In genomic region chr9:37433754-37434435, GRCh38 we compare ENCODE assay signal across 12 cellular contexts. TPM values are rescaled to one million over a fixed set of nuclear protein-coding genes. Genes with fewer than 3 reads are reported as not detected.
A peak's percentile ranks its signal among the peaks of the same experiment; 100 is the strongest.
DNase-seq lines count a peak whose midpoint lies in the region; ATAC-seq and TF ChIP-seq lines count a peak whose summit lies in the region.
"Had no signal": no experiment of that assay in that cellular context is flagged by ENCODE, and none has a peak within 500 bp of the region (broad histone marks: within the 10 kb centered on the region; RNA-seq: fewer than 3 reads in every experiment).

No MANE protein-coding gene starts in this region.

- intact Hi-C loops in CD4-positive, alpha-beta T cell (cut with DNase I, micrococcal nuclease) = no loop called here

- peak overlapping the region in 7 of 11 experiments; percentile 41 to 74 (median 66); a peak in 11 of 22 replicates for H3K4me2 ChIP-seq in BLaER1 treated with 17β-estradiol and CSF1 and Interleukin-3, amounts not matched to agents 10 nM and 100 nM

- H3K27ac ChIP-seq in BLaER1 treated with 17β-estradiol and CSF1 and Interleukin-3, amounts not matched to agents 10 nM and 100 nM = peak overlapping the region in 9 of 11 experiments; percentile 37 to 75 (median 68); a peak in 13 of 22 replicates
- 0 out of 2 replicates have a peak overlapping the region, but pooled peaks have one; percentile 9 for H3K27ac ChIP-seq in SK-N-MC
- no peak overlapping the region for H3K27ac ChIP-seq in CD4-positive, alpha-beta T cell (ENCODE audit: low read depth, low read length)
- H3K27ac ChIP-seq: uterus had no signal

- no peaks in the 10 kb centered on the region for H3K9me3 ChIP-seq in BLaER1 treated with 17β-estradiol and CSF1 and Interleukin-3, amounts not matched to agents 10 nM and 100 nM (replicated peaks in 1 of 11)
- no peaks in the 10 kb centered on the region for H3K9me3 ChIP-seq in SK-N-MC (ENCODE audit: low read depth, low read length)
- no peaks in the 10 kb centered on the region for H3K9me3 ChIP-seq in CD4-positive, alpha-beta T cell (ENCODE audit: control insufficient read depth, low read length)
- H3K9me3 ChIP-seq: uterus had no signal

- H3K27ac Mint-ChIP-seq in CD4-positive, alpha-beta T cell = no peak overlapping the region

- no peaks in the 10 kb centered on the region for H3K27me3 Mint-ChIP-seq in CD4-positive, alpha-beta T cell

- TF ChIP-seq CTCF in CD4-positive, alpha-beta T cell (IDR thresholded peaks at IDR 0.05) = no peak

- ATAC-seq in CD4-positive, alpha-beta T cell (ENCODE audit: poor library complexity) = no peak
- no peak for ATAC-seq in GM18511 (IDR thresholded peaks at IDR 0.05; ENCODE audit: unreplicated experiment)
- ATAC-seq: Panc1 had no signal

- no peak overlapping the region for H3K4me3 ChIP-seq in BLaER1 treated with 17β-estradiol and CSF1 and Interleukin-3, amounts not matched to agents 10 nM and 100 nM
- H3K4me3 ChIP-seq in SK-N-MC = no peak overlapping the region
- H3K4me3 ChIP-seq: uterus had no signal

- H3K9me3 Mint-ChIP-seq in CD4-positive, alpha-beta T cell = no peaks in the 10 kb centered on the region

- H3K4me3 Mint-ChIP-seq in CD4-positive, alpha-beta T cell = no peak overlapping the region

- no peaks in the 10 kb centered on the region for H3K27me3 ChIP-seq in BLaER1 treated with 17β-estradiol and CSF1 and Interleukin-3, amounts not matched to agents 10 nM and 100 nM
- no peaks in the 10 kb centered on the region for H3K27me3 ChIP-seq in CD4-positive, alpha-beta T cell (ENCODE audit: control insufficient read depth, insufficient read depth, low read length)
- H3K27me3 ChIP-seq: uterus had no signal

- peaks cover 78 to 90% (median 83%) of the 10 kb centered on the region in 11 experiments for H3K36me3 ChIP-seq in BLaER1 treated with 17β-estradiol and CSF1 and Interleukin-3, amounts not matched to agents 10 nM and 100 nM
- H3K36me3 ChIP-seq in SK-N-MC (ENCODE audit: insufficient read depth, low read length) = peaks cover 57% of the 10 kb centered on the region
- H3K36me3 ChIP-seq: uterus had no signal

- CTCF ChIA-PET in CD4-positive, alpha-beta T cell (lab: Charles Lee) = no interaction called here

- H3K4me1 ChIP-seq in BLaER1 treated with 17β-estradiol and CSF1 and Interleukin-3, amounts not matched to agents 10 nM and 100 nM = peaks cover 28 to 39% (median 33%) of the 10 kb centered on the region in 10 experiments
- H3K4me1 ChIP-seq: uterus had no signal

- peaks cover 14 to 84% (median 30%) of the 10 kb centered on the region in 11 experiments; a peak in 17 of 22 replicates for H4K20me1 ChIP-seq in BLaER1 treated with 17β-estradiol and CSF1 and Interleukin-3, amounts not matched to agents 10 nM and 100 nM

- H3K9ac ChIP-seq in BLaER1 treated with 17β-estradiol and CSF1 and Interleukin-3, amounts not matched to agents 10 nM and 100 nM = peak overlapping the region in 6 of 11 experiments; percentile 31 to 64 (median 56); a peak in 3 of 22 replicates
- no peak overlapping the region for H3K9ac ChIP-seq in SK-N-MC (ENCODE audit: insufficient read length)

- DNase-seq in SK-N-MC (ENCODE audit: low read depth, low spot score) (no peak), globus pallidus (ENCODE audit: low spot score) (peak; percentile 97), middle frontal gyrus (ENCODE audit: extremely low spot score, low spot score) (peak; percentile 63), NCI-H146 treated with DMSO at 0.1 percent for 48 hours (lab: John Stamatoyannopoulos, UW; ENCODE audit: unreplicated experiment) (no peak), DMS 273 treated with DMSO at 0.1 percent for 48 hours (lab: John Stamatoyannopoulos, UW) (no peak)
- no peak for DNase-seq in CD4-positive, alpha-beta T cell
- DNase-seq: activated effector memory CD4-positive, alpha-beta T cell treated with Interleukin-2 at 50 U/mL for 16 hours; T-helper 2 cell had no signal

- H3K4me1 Mint-ChIP-seq in CD4-positive, alpha-beta T cell (ENCODE audit: low read depth) = no peaks in the 10 kb centered on the region

- H3K36me3 Mint-ChIP-seq in CD4-positive, alpha-beta T cell (ENCODE audit: low read depth) = peaks cover 72% of the 10 kb centered on the region

- POLR2A ChIA-PET in CD4-positive, alpha-beta T cell (lab: Charles Lee) = no interaction called here

RNA-seq across cellular contexts. Expression of gene GRHPR, which starts 11.4 kb away (rescaled TPM):
- 10 to 100 TPM; 29.0 to 29.6 TPM for total RNA-seq in CD4-positive, alpha-beta T cell

RNA-seq across cellular contexts. Expression of gene ZBTB5, which starts 31.4 kb away (rescaled TPM):
- 10 to 100 TPM; 21.3 to 22.0 TPM for total RNA-seq in CD4-positive, alpha-beta T cell

RNA-seq across cellular contexts. Expression of gene POLR1E, which starts 51.9 kb away (rescaled TPM):
- 10 to 100 TPM; 28.9 to 29.7 TPM for total RNA-seq in CD4-positive, alpha-beta T cell

Comparison
In these comparisons a context has a peak if more than half of its experiments do, and no peak if none do; other contexts are left out.
1. DNase-seq: peak in globus pallidus (single experiment) and middle frontal gyrus (single experiment); none in SK-N-MC (single experiment), NCI-H146 treated with DMSO at 0.1 percent for 48 hours (single experiment), CD4-positive, alpha-beta T cell (0 of 10) and DMS 273 treated with DMSO at 0.1 percent for 48 hours (single experiment).